ENCODE assay signal across 21 cellular contexts in genomic region chr10:77904110-77904860, GRCh38.
"Had no signal": no experiment of that assay in that cellular context is flagged by ENCODE, and none has a peak within 500 bp of the region (broad histone marks: within the 10 kb centered on the region; RNA-seq: fewer than 3 reads in every experiment).

No MANE protein-coding gene starts in this region.

- H3K27me3 ChIP-seq: cardiac muscle cell, foreskin keratinocyte, thyroid gland had no signal

- H3K27ac Mint-ChIP-seq: activated CD4-positive, alpha-beta memory T cell treated with anti-CD3 and anti-CD28 coated beads for 36 hours; activated CD4-positive, alpha-beta T cell treated with anti-CD3 and anti-CD28 coated beads for 36 hours; activated CD8-positive, alpha-beta memory T cell treated with anti-CD3 and anti-CD28 coated beads, Interleukin-2, amount 10 ng/mL, durations not matched to agents 7 days and 5 days; activated naive CD8-positive, alpha-beta T cell; effector memory CD8-positive, alpha-beta T cell; naive B cell; stimulated activated memory B cell treated with anti-CD40 and anti-IgM and Interleukin-4, amounts not matched to agents 10 μg/mL and 1 μg/mL and 100 μg/mL, for 72 hours had no signal

- H3K9me3 ChIP-seq: mucosa of descending colon, thyroid gland had no signal

- ATAC-seq: activated CD4-positive, alpha-beta T cell treated with anti-CD3 and anti-CD28 coated beads for 36 hours; activated CD8-positive, alpha-beta memory T cell treated with anti-CD3 and anti-CD28 coated beads, Interleukin-2, amount 10 ng/mL, durations not matched to agents 7 days and 5 days; effector memory CD8-positive, alpha-beta T cell; left cardiac atrium; mucosa of descending colon; sciatic nerve; stimulated activated memory B cell treated with anti-CD40 and anti-IgM and Interleukin-4, amounts not matched to agents 10 μg/mL and 1 μg/mL and 100 μg/mL, for 72 hours had no signal

- FAIRE-seq: islet of Langerhans, urothelium cell line had no signal

- H3K36me3 ChIP-seq: cardiac muscle cell, thyroid gland had no signal

- H3K4me3 Mint-ChIP-seq: activated CD4-positive, alpha-beta memory T cell treated with anti-CD3 and anti-CD28 coated beads for 36 hours; activated CD4-positive, alpha-beta T cell treated with anti-CD3 and anti-CD28 coated beads for 36 hours; activated CD8-positive, alpha-beta memory T cell treated with anti-CD3 and anti-CD28 coated beads, Interleukin-2, amount 10 ng/mL, durations not matched to agents 7 days and 5 days; activated naive CD8-positive, alpha-beta T cell; effector memory CD8-positive, alpha-beta T cell; naive B cell; stimulated activated memory B cell treated with anti-CD40 and anti-IgM and Interleukin-4, amounts not matched to agents 10 μg/mL and 1 μg/mL and 100 μg/mL, for 72 hours had no signal

- H3K4me1 Mint-ChIP-seq: activated CD4-positive, alpha-beta T cell treated with anti-CD3 and anti-CD28 coated beads for 36 hours; activated CD8-positive, alpha-beta memory T cell treated with anti-CD3 and anti-CD28 coated beads, Interleukin-2, amount 10 ng/mL, durations not matched to agents 7 days and 5 days had no signal

- H3K27me3 Mint-ChIP-seq: effector memory CD8-positive, alpha-beta T cell had no signal

- H3K9me3 Mint-ChIP-seq: activated CD4-positive, alpha-beta memory T cell treated with anti-CD3 and anti-CD28 coated beads for 36 hours; effector memory CD8-positive, alpha-beta T cell; naive B cell; stimulated activated memory B cell treated with anti-CD40 and anti-IgM and Interleukin-4, amounts not matched to agents 10 μg/mL and 1 μg/mL and 100 μg/mL, for 72 hours had no signal

- H3K27ac ChIP-seq: cardiac muscle cell, foreskin keratinocyte, thyroid gland had no signal

- H3K4me3 ChIP-seq: cardiac muscle cell, mucosa of descending colon, thyroid gland had no signal

- H3K36me3 Mint-ChIP-seq: activated CD4-positive, alpha-beta memory T cell treated with anti-CD3 and anti-CD28 coated beads for 36 hours; activated CD8-positive, alpha-beta memory T cell treated with anti-CD3 and anti-CD28 coated beads, Interleukin-2, amount 10 ng/mL, durations not matched to agents 7 days and 5 days; activated naive CD8-positive, alpha-beta T cell; naive B cell; stimulated activated memory B cell treated with anti-CD40 and anti-IgM and Interleukin-4, amounts not matched to agents 10 μg/mL and 1 μg/mL and 100 μg/mL, for 72 hours had no signal

- DNase-seq: activated CD4-positive, alpha-beta memory T cell treated with anti-CD3 and anti-CD28 coated beads for 36 hours; activated CD4-positive, alpha-beta T cell treated with anti-CD3 and anti-CD28 coated beads for 36 hours; activated CD8-positive, alpha-beta memory T cell treated with anti-CD3 and anti-CD28 coated beads, Interleukin-2, amount 10 ng/mL, durations not matched to agents 7 days and 5 days; amniotic stem cell; dermis blood vessel endothelial cell; effector memory CD8-positive, alpha-beta T cell; foreskin keratinocyte; hippocampal formation; left cardiac atrium; mesenchymal stem cell; mucosa of descending colon; naive B cell; stimulated activated CD4-positive, alpha-beta T cell treated with anti-CD3 and anti-CD28 coated beads, Interleukin-4, amount 100 ng/mL, for 4 hours; T1000; thyroid gland had no signal
